In the genomic region with DNA sequence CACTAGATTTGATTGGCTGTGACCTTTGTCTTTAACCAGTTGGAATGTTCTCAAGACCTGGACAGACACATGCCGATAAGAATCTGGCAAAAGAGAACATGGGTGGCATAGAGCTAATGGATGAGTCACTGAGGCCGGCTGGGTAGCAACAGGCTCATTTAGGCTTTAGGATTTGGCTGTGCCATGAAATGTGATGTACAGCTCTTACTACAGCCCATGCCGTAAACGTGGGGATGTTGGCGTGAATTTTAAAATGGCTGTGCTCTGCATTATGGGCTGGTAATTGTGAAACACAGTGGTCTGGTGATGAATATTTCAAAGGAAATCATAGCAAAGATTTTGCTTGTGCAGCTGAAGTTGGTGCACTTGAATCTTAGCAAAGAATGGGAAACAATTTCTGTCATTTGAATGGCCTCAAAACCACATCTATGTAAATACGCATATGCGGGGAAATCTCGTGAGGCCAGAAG, we compare ENCODE assay signal across 19 cellular contexts.
DNase-seq lines count a peak whose midpoint lies in the region; ATAC-seq and TF ChIP-seq lines count a peak whose summit lies in the region.
"Had no signal": no experiment of that assay in that cellular context is flagged by ENCODE, and none has a peak within 500 bp of the region (broad histone marks: within the 10 kb centered on the region; RNA-seq: fewer than 3 reads in every experiment).

No MANE protein-coding gene starts in this region.

- TF ChIP-seq CTCF in natural killer cell (IDR thresholded peaks at IDR 0.05) (no peak), prostate gland (IDR thresholded peaks at IDR 0.05) (no peak)

- H3K36me3 ChIP-seq in prostate gland, result no peaks in the 10 kb centered on the region
- H3K36me3 ChIP-seq: colonic mucosa, gastroesophageal sphincter, left ventricle myocardium inferior, ovary, thoracic aorta had no signal

- ATAC-seq in natural killer cell treated with Interleukin-12 subunit alpha and Interleukin-12 subunit beta and Interleukin-15 and Interleukin-18, amount 100 ng/mL, for 72 hours, result peak in 1 of 2 donors; percentile 71
- no peak for ATAC-seq in natural killer cell
- ATAC-seq in SK-N-SH treated with all-trans-retinoic acid at 6 μM for 48 hours, result peak; percentile 53; the same call in 2 of the 3 replicates
- ATAC-seq in stimulated activated naive CD8-positive, alpha-beta T cell treated with anti-CD3 and anti-CD28 coated beads, Interleukin-15, amount 100 ng/mL, for 72 hours, result peak; percentile 57
- ATAC-seq: gastroesophageal sphincter had no signal

- H3K4me3 Mint-ChIP-seq in natural killer cell treated with Interleukin-12 subunit alpha and Interleukin-12 subunit beta and Interleukin-15 and Interleukin-18, amount 100 ng/mL, for 72 hours, result peak overlapping the region; percentile 51
- H3K4me3 Mint-ChIP-seq in natural killer cell, result no peak overlapping the region
- no peak overlapping the region for H3K4me3 Mint-ChIP-seq in stimulated activated naive CD8-positive, alpha-beta T cell treated with anti-CD3 and anti-CD28 coated beads, Interleukin-15, amount 100 ng/mL, for 72 hours

- H3K36me3 Mint-ChIP-seq in natural killer cell treated with Interleukin-12 subunit alpha and Interleukin-12 subunit beta and Interleukin-15 and Interleukin-18, amount 100 ng/mL, for 72 hours, result no peaks in the 10 kb centered on the region
- no peaks in the 10 kb centered on the region for H3K36me3 Mint-ChIP-seq in natural killer cell

- WGBS in prostate gland, result 87% methylated on average over 8 of the region's 8 CpGs

- no peak for DNase-seq in natural killer cell treated with Interleukin-12 subunit alpha and Interleukin-12 subunit beta and Interleukin-15 and Interleukin-18, amount 100 ng/mL, for 72 hours (ENCODE audit: low spot score)
- DNase-seq in natural killer cell, result no peak
- DNase-seq in fibroblast of peridontal ligament (ENCODE audit: extremely low read depth), result peak; percentile 15
- DNase-seq in stimulated activated naive CD8-positive, alpha-beta T cell treated with anti-CD3 and anti-CD28 coated beads, Interleukin-15, amount 100 ng/mL, for 72 hours, result no peak
- DNase-seq in NCI-H226, result no peak
- DNase-seq in prostate gland (ENCODE audit: low spot score), result no peak
- DNase-seq in NCI-H2196 treated with DMSO at 0.1 percent for 48 hours (lab: John Stamatoyannopoulos, UW; ENCODE audit: unreplicated experiment), result no peak
- DNase-seq: activated CD4-positive, alpha-beta T cell treated with anti-CD3 and anti-CD28 coated beads for 4 hours; anterior cingulate cortex; colonic mucosa; left ventricle myocardium inferior; NCI-H2081; NCI-H526 treated with DMSO at 0.1 percent for 48 hours; ovary; stimulated activated CD4-positive, alpha-beta T cell treated with anti-CD3 and anti-CD28 coated beads, Interleukin-4, amount 100 ng/mL, for 4 hours; T1000 had no signal

- no peaks in the 10 kb centered on the region for H3K9me3 ChIP-seq in prostate gland
- H3K9me3 ChIP-seq: colonic mucosa, gastroesophageal sphincter, ovary, thoracic aorta had no signal

- intact Hi-C loops in natural killer cell (cut with micrococcal nuclease) (no loop called here), prostate gland (cut with DNase I) (no loop called here)

- no peak for TF ChIP-seq POLR2A in prostate gland (IDR thresholded peaks at IDR 0.05)

- peak overlapping the region in 1 of 2 donors; percentile 76 for H3K27ac Mint-ChIP-seq in natural killer cell treated with Interleukin-12 subunit alpha and Interleukin-12 subunit beta and Interleukin-15 and Interleukin-18, amount 100 ng/mL, for 72 hours
- no peak overlapping the region for H3K27ac Mint-ChIP-seq in natural killer cell
- H3K27ac Mint-ChIP-seq in stimulated activated naive CD8-positive, alpha-beta T cell treated with anti-CD3 and anti-CD28 coated beads, Interleukin-15, amount 100 ng/mL, for 72 hours, result no peak overlapping the region

- peaks cover 26 to 30% of the 10 kb centered on the region in 2 donors for H3K4me1 Mint-ChIP-seq in natural killer cell treated with Interleukin-12 subunit alpha and Interleukin-12 subunit beta and Interleukin-15 and Interleukin-18, amount 100 ng/mL, for 72 hours (ENCODE audit: low read depth in 2 of 2)
- peaks cover 29 to 49% of the 10 kb centered on the region in 2 donors for H3K4me1 Mint-ChIP-seq in natural killer cell
- peaks cover 35% of the 10 kb centered on the region for H3K4me1 Mint-ChIP-seq in stimulated activated naive CD8-positive, alpha-beta T cell treated with anti-CD3 and anti-CD28 coated beads, Interleukin-15, amount 100 ng/mL, for 72 hours

- no peak overlapping the region for H3K27ac ChIP-seq in prostate gland
- H3K27ac ChIP-seq: colonic mucosa, gastroesophageal sphincter, left ventricle myocardium inferior, ovary, thoracic aorta had no signal

- no peak overlapping the region for H3K4me3 ChIP-seq in prostate gland
- H3K4me3 ChIP-seq: colonic mucosa, gastroesophageal sphincter, left ventricle myocardium inferior, ovary, thoracic aorta had no signal

- H3K27me3 ChIP-seq in prostate gland (replicated peaks; ENCODE audit: insufficient read depth), result no peaks in the 10 kb centered on the region
- H3K27me3 ChIP-seq: colonic mucosa, gastroesophageal sphincter, ovary had no signal

- H3K9me3 Mint-ChIP-seq in natural killer cell treated with Interleukin-12 subunit alpha and Interleukin-12 subunit beta and Interleukin-15 and Interleukin-18, amount 100 ng/mL, for 72 hours, result no peaks in the 10 kb centered on the region
- peaks cover 0 to 4% of the 10 kb centered on the region in 2 donors for H3K9me3 Mint-ChIP-seq in natural killer cell
- H3K9me3 Mint-ChIP-seq in stimulated activated naive CD8-positive, alpha-beta T cell treated with anti-CD3 and anti-CD28 coated beads, Interleukin-15, amount 100 ng/mL, for 72 hours, result peaks cover 6 to 7% of the 10 kb centered on the region in 2 donors

- no peaks in the 10 kb centered on the region for H3K4me1 ChIP-seq in prostate gland (replicated peaks)
- H3K4me1 ChIP-seq: colonic mucosa had no signal

- no peaks in the 10 kb centered on the region for H3K27me3 Mint-ChIP-seq in natural killer cell treated with Interleukin-12 subunit alpha and Interleukin-12 subunit beta and Interleukin-15 and Interleukin-18, amount 100 ng/mL, for 72 hours
- no peaks in the 10 kb centered on the region for H3K27me3 Mint-ChIP-seq in natural killer cell (ENCODE audit: low read depth in 2 of 2)
- no peaks in the 10 kb centered on the region for H3K27me3 Mint-ChIP-seq in stimulated activated naive CD8-positive, alpha-beta T cell treated with anti-CD3 and anti-CD28 coated beads, Interleukin-15, amount 100 ng/mL, for 72 hours

TF ChIP-seq in SK-N-SH treated with all-trans-retinoic acid at 6 μM for 48 hours, 23 proteins besides CTCF, POLR2A, EP300 and RAD21:
- no peak for TF ChIP-seq ZNF70 (CRISPR knock-in tag; IDR thresholded peaks at IDR 0.05)
TF ChIP-seq in SK-N-SH treated with all-trans-retinoic acid at 6 μM for 48 hours: peak in this region for 0.

Comparison
In these comparisons a context has a peak if more than half of its experiments do, and no peak if none do; other contexts are left out.
1. ATAC-seq: peak in SK-N-SH treated with all-trans-retinoic acid at 6 μM for 48 hours (single experiment) and stimulated activated naive CD8-positive, alpha-beta T cell treated with anti-CD3 and anti-CD28 coated beads, Interleukin-15, amount 100 ng/mL, for 72 hours (single experiment); none in natural killer cell (0 of 3).